ENCODE assay signal across 29 cellular contexts in genomic region chr18:65922103-65922502, GRCh38.
"Had no signal": no experiment of that assay in that cellular context is flagged by ENCODE, and none has a peak within 500 bp of the region (broad histone marks: within the 10 kb centered on the region; RNA-seq: fewer than 3 reads in every experiment).

No MANE protein-coding gene starts in this region.

- H3K27me3 ChIP-seq: adrenal gland, ascending aorta, body of pancreas, brain microvascular endothelial cell, breast epithelium, cardiac muscle cell had no signal

- H3K36me3 ChIP-seq: adrenal gland, ascending aorta, brain microvascular endothelial cell, breast epithelium, cardiac muscle cell had no signal

- H3K4me3 ChIP-seq: adrenal gland, ascending aorta, body of pancreas, breast epithelium, cardiac muscle cell had no signal

- H3K9me3 ChIP-seq: adrenal gland, ascending aorta, body of pancreas, breast epithelium had no signal

- H3K4me1 ChIP-seq: adrenal gland, ascending aorta, body of pancreas, breast epithelium had no signal

- H3K27ac ChIP-seq: adrenal gland, ascending aorta, body of pancreas, brain microvascular endothelial cell, breast epithelium, cardiac muscle cell had no signal

- DNase-seq: activated effector memory CD4-positive, alpha-beta T cell treated with anti-CD3 and anti-CD28 coated beads, Interleukin-2, amount 50 U/mL, for 16 hours; activated effector memory CD4-positive, alpha-beta T cell treated with Interleukin-2 at 50 U/mL for 16 hours; activated gamma-delta T cell; activated gamma-delta T cell treated with Interleukin-2 at 50 U/mL for 16 hours; activated naive CD4-positive, alpha-beta T cell treated with anti-CD3 and anti-CD28 coated beads for 36 hours; activated naive CD4-positive, alpha-beta T cell treated with anti-CD3 and anti-CD28 coated beads, Interleukin-2, amount 10 ng/mL, durations not matched to agents 7 days and 5 days; activated naive CD4-positive, alpha-beta T cell treated with anti-CD3 and anti-CD28 coated beads, Interleukin-2, amount 50 U/mL, for 16 hours; activated naive CD4-positive, alpha-beta T cell treated with Interleukin-2 at 50 U/mL for 16 hours; activated naive CD8-positive, alpha-beta T cell treated with anti-CD3 and anti-CD28 coated beads for 36 hours; activated naive CD8-positive, alpha-beta T cell treated with anti-CD3 and anti-CD28 coated beads, Interleukin-2, amount 10 ng/mL, durations not matched to agents 7 days and 5 days; activated naive CD8-positive, alpha-beta T cell treated with anti-CD3 and anti-CD28 coated beads, Interleukin-2, amount 50 U/mL, for 24 hours; activated T-cell treated with anti-CD3 and anti-CD28 coated beads for 4 hours; activated T-cell treated with anti-CD3 and anti-CD28 coated beads, Interleukin-2, amount 50 U/mL, for 1 hour; activated T-cell treated with anti-CD3 and anti-CD28 coated beads, Interleukin-2, amount 50 U/mL, for 24 hours; activated T-cell treated with anti-CD3 and anti-CD28 coated beads, Interleukin-2, amount 50 U/mL, for 4 hours; activated T-cell treated with anti-CD3 and anti-CD28 coated beads, Interleukin-2, amount 50 U/mL, for 48 hours; activated T-cell treated with anti-CD3 and anti-CD28 coated beads, Interleukin-2, amount 50 U/mL, for 72 hours; adrenal gland; amniotic stem cell; amygdala; anterior cingulate cortex; aorta; body of pancreas; brain microvascular endothelial cell; central memory CD4-positive, alpha-beta T cell; cerebellar nuclear complex had no signal
